In genomic region chr15:48176097-48176496, GRCh38 we compare ENCODE assay signal across 20 cellular contexts. TPM values are rescaled to one million over a fixed set of nuclear protein-coding genes. Genes with fewer than 3 reads are reported as not detected.
DNase-seq lines count a peak whose midpoint lies in the region; ATAC-seq and TF ChIP-seq lines count a peak whose summit lies in the region.
"Had no signal": no experiment of that assay in that cellular context is flagged by ENCODE, and none has a peak within 500 bp of the region (broad histone marks: within the 10 kb centered on the region; RNA-seq: fewer than 3 reads in every experiment).

No MANE protein-coding gene starts in this region.

- DNase-seq in NCI-H82 (lab: John Stamatoyannopoulos, UW) (peak; percentile 10), NCI-H82 treated with DMSO at 0.1 percent for 48 hours (lab: John Stamatoyannopoulos, UW; ENCODE audit: unreplicated experiment) (no peak), NCI-H69 (lab: John Stamatoyannopoulos, UW) (peak; percentile 28), fibroblast of lung (ENCODE audit: low read depth in 2 of 2) (peak; percentile 2 to 46), thoracic aorta (ENCODE audit: low spot score) (no peak), heart right ventricle (no peak)
- no peak for DNase-seq in CD8-positive, alpha-beta memory T cell
- DNase-seq: activated naive CD8-positive, alpha-beta T cell treated with anti-CD3 and anti-CD28 coated beads, Interleukin-2, amount 10 ng/mL, durations not matched to agents 7 days and 5 days; H7; KBM-7; NCI-H1436 treated with DMSO at 0.1 percent for 48 hours; NCI-H510A treated with DMSO at 0.1 percent for 48 hours; stimulated activated CD4-positive, alpha-beta T cell treated with anti-CD3 and anti-CD28 coated beads, Interleukin-1b, Interleukin-23, amount 100 ng/mL, for 48 hours; T-helper 1 cell; upper lobe of right lung had no signal

- H4K20me1 ChIP-seq in fibroblast of lung (ENCODE audit: control insufficient read depth, extremely low read depth, insufficient read depth, low read length) = no peaks in the 10 kb centered on the region

- H3K4me3 ChIP-seq in fibroblast of lung (replicated peaks in 1 of 4; ENCODE audit: control extremely low read depth in 1 of 4, insufficient read depth in 1 of 4, low read depth in 3 of 4, low read length in 4 of 4) (no peak overlapping the region), thoracic aorta (peak overlapping the region; percentile 88), heart right ventricle (no peak overlapping the region)
- no peak overlapping the region for H3K4me3 ChIP-seq in CD8-positive, alpha-beta memory T cell (ENCODE audit: low read length)
- H3K4me3 ChIP-seq: hepatocyte, upper lobe of right lung had no signal

- H3K4me2 ChIP-seq in fibroblast of lung (ENCODE audit: extremely low read depth, insufficient read depth, low read length) = no peak overlapping the region

- peaks cover 0 to 4% (median 3%) of the 10 kb centered on the region in 3 donors for H3K36me3 Mint-ChIP-seq in CD8-positive, alpha-beta memory T cell
- no peaks in the 10 kb centered on the region for H3K36me3 Mint-ChIP-seq in activated T-helper 17 cell treated with anti-CD3 and anti-CD28 coated beads, Interleukin-2, amount 50 U/mL, for 72 hours (ENCODE audit: low read depth)

- POLR2A ChIA-PET in CD8-positive, alpha-beta memory T cell (lab: Charles Lee) = no interaction called here

- H3K9me3 ChIP-seq in fibroblast of lung (ENCODE audit: control insufficient read depth, insufficient read depth, low read depth, low read length) (no peaks in the 10 kb centered on the region), thoracic aorta (no peaks in the 10 kb centered on the region), heart right ventricle (peaks cover 0 to 26% (median 0%) of the 10 kb centered on the region in 11 donors)
- H3K9me3 ChIP-seq in CD8-positive, alpha-beta memory T cell (ENCODE audit: low read length) = no peaks in the 10 kb centered on the region
- H3K9me3 ChIP-seq: upper lobe of right lung had no signal

- intact Hi-C loops in heart right ventricle (cut with DNase I) = no loop called here

- H3K36me3 ChIP-seq in fibroblast of lung (ENCODE audit: control insufficient read depth, insufficient read depth, low read length) = no peaks in the 10 kb centered on the region
- H3K36me3 ChIP-seq in thoracic aorta = no peaks in the 10 kb centered on the region
- H3K36me3 ChIP-seq in heart right ventricle = no peaks in the 10 kb centered on the region
- no peaks in the 10 kb centered on the region for H3K36me3 ChIP-seq in CD8-positive, alpha-beta memory T cell (ENCODE audit: insufficient read depth, low read length)
- H3K36me3 ChIP-seq: upper lobe of right lung had no signal

- CTCF ChIA-PET in CD8-positive, alpha-beta memory T cell (lab: Charles Lee) = no interaction called here

- H3K4me1 Mint-ChIP-seq in CD8-positive, alpha-beta memory T cell = peaks cover 17 to 37% (median 35%) of the 10 kb centered on the region in 3 donors
- peaks cover 5% of the 10 kb centered on the region for H3K4me1 Mint-ChIP-seq in activated T-helper 17 cell treated with anti-CD3 and anti-CD28 coated beads, Interleukin-2, amount 50 U/mL, for 72 hours

- peak overlapping the region in 1 of 7 donors; percentile 89 for H3K4me3 Mint-ChIP-seq in CD8-positive, alpha-beta memory T cell
- no peak overlapping the region for H3K4me3 Mint-ChIP-seq in activated T-helper 17 cell treated with anti-CD3 and anti-CD28 coated beads, Interleukin-2, amount 50 U/mL, for 72 hours

- H3K9me3 Mint-ChIP-seq in CD8-positive, alpha-beta memory T cell = peaks cover 0 to 4% (median 3%) of the 10 kb centered on the region in 5 donors
- peaks cover 4% of the 10 kb centered on the region for H3K9me3 Mint-ChIP-seq in activated T-helper 17 cell treated with anti-CD3 and anti-CD28 coated beads, Interleukin-2, amount 50 U/mL, for 72 hours

- ATAC-seq in thoracic aorta (ENCODE audit: insufficient number of reproducible peaks, low FRiP score, low read depth) (no peak), heart right ventricle (no peak)
- no peak for ATAC-seq in activated T-helper 17 cell treated with anti-CD3 and anti-CD28 coated beads, Interleukin-2, amount 50 U/mL, for 72 hours (replicated peaks)
- ATAC-seq: activated CD4-positive, CD25-positive, alpha-beta regulatory T cell treated with anti-CD3 and anti-CD28 coated beads, Interleukin-2, amount 50 U/mL, for 24 hours; esophagus mucosa; left lobe of liver; upper lobe of right lung had no signal

- H3K27me3 ChIP-seq in fibroblast of lung (ENCODE audit: control insufficient read depth, insufficient read depth, low read length) = no peaks in the 10 kb centered on the region
- no peaks in the 10 kb centered on the region for H3K27me3 ChIP-seq in thoracic aorta (replicated peaks; ENCODE audit: insufficient read depth)
- peaks cover 0 to 39% (median 3%) of the 10 kb centered on the region in 7 donors for H3K27me3 ChIP-seq in heart right ventricle
- no peaks in the 10 kb centered on the region for H3K27me3 ChIP-seq in CD8-positive, alpha-beta memory T cell (ENCODE audit: insufficient read depth, low read length, poor library complexity, severe bottlenecking)

- no peak overlapping the region for H3K27ac ChIP-seq in fibroblast of lung (ENCODE audit: insufficient read depth, low read length)
- peak overlapping the region; percentile 95 to 98 for H3K27ac ChIP-seq in thoracic aorta
- H3K27ac ChIP-seq in heart right ventricle = no peak overlapping the region
- H3K27ac ChIP-seq in CD8-positive, alpha-beta memory T cell (ENCODE audit: low read depth, low read length) = no peak overlapping the region
- H3K27ac ChIP-seq: hepatocyte, upper lobe of right lung had no signal

- H3K4me1 ChIP-seq in fibroblast of lung (ENCODE audit: control insufficient read depth, extremely low read depth, insufficient read depth, low read length) (no peaks in the 10 kb centered on the region), thoracic aorta (ENCODE audit: control insufficient read depth in 1 of 2, low read depth in 2 of 2) (peaks cover 8 to 19% of the 10 kb centered on the region in 2 donors), heart right ventricle (peaks cover 0 to 18% (median 8%) of the 10 kb centered on the region in 9 donors)
- H3K4me1 ChIP-seq in CD8-positive, alpha-beta memory T cell (ENCODE audit: insufficient read depth, low read length) = peaks cover 7% of the 10 kb centered on the region

- peaks cover 7% of the 10 kb centered on the region for H3K79me2 ChIP-seq in fibroblast of lung (ENCODE audit: control insufficient read depth, insufficient read depth, low read length)

- 83% methylated on average over 4 of the region's 4 CpGs for WGBS in heart right ventricle, 2 donors

- TF ChIP-seq CTCF in fibroblast of lung (conservative IDR thresholded peaks at IDR 0.05 in 1 of 2, IDR thresholded peaks at IDR 0.05 in 1 of 2; ENCODE audit: low read depth in 1 of 2, low read length in 2 of 2) = no peak
- no peak for TF ChIP-seq CTCF in thoracic aorta (IDR thresholded peaks at IDR 0.05)
- no peak for TF ChIP-seq CTCF in heart right ventricle (IDR thresholded peaks at IDR 0.05)

- H2AFZ ChIP-seq in fibroblast of lung (ENCODE audit: low read length) = no peak overlapping the region
- H2AFZ ChIP-seq: hepatocyte had no signal

- no peak overlapping the region for H3K9ac ChIP-seq in fibroblast of lung (ENCODE audit: insufficient read depth, low read length)

- H3K27ac Mint-ChIP-seq in CD8-positive, alpha-beta memory T cell = no peak overlapping the region
- no peak overlapping the region for H3K27ac Mint-ChIP-seq in activated T-helper 17 cell treated with anti-CD3 and anti-CD28 coated beads, Interleukin-2, amount 50 U/mL, for 72 hours
- H3K27ac Mint-ChIP-seq: activated naive CD8-positive, alpha-beta T cell treated with anti-CD3 and anti-CD28 coated beads, Interleukin-2, amount 10 ng/mL, durations not matched to agents 7 days and 5 days had no signal

- peaks cover 1 to 18% of the 10 kb centered on the region in 2 donors for H3K27me3 Mint-ChIP-seq in CD8-positive, alpha-beta memory T cell
- peaks cover 2% of the 10 kb centered on the region for H3K27me3 Mint-ChIP-seq in activated T-helper 17 cell treated with anti-CD3 and anti-CD28 coated beads, Interleukin-2, amount 50 U/mL, for 72 hours

RNA-seq across cellular contexts. Expression of gene MYEF2, which starts 2.0 kb away (rescaled TPM):
- total RNA-seq in fibroblast of lung = 6.2 and 13.5 TPM in 2 replicates
- polyA plus RNA-seq in fibroblast of lung = 5.3 and 10.2 TPM in 2 replicates
- 4.9 and 9.0 TPM in 2 replicates for polyA plus RNA-seq in fibroblast of lung (2012)
- 0.35 and 5.9 TPM in 2 replicates for polyA minus RNA-seq in fibroblast of lung (ENCODE audit: low replicate concordance)
- 100 to 1,000 TPM in 1 of 2 donors, 10 to 100 TPM in 1; 63.5 to 168 TPM for total RNA-seq in thoracic aorta
- total RNA-seq in heart right ventricle = 10 to 100 TPM in 7 of 10 donors, 1 to 10 TPM in 3; 7.3 to 18.6 (median 13.3) TPM
- 10 to 100 TPM in 1 of 2 donors, 1 to 10 TPM in 1; 3.8 to 11.6 TPM for polyA plus RNA-seq in heart right ventricle
- total RNA-seq in CD8-positive, alpha-beta memory T cell = 1 to 10 TPM; 9.8 TPM
- polyA plus RNA-seq in CD8-positive, alpha-beta memory T cell = 1.2 TPM
- total RNA-seq in activated T-helper 17 cell treated with anti-CD3 and anti-CD28 coated beads, Interleukin-2, amount 50 U/mL, for 72 hours = 10 to 100 TPM; 23.7 to 25.2 TPM

RNA-seq across cellular contexts. Expression of gene CTXN2, which starts 15.4 kb away (rescaled TPM):
- not detected in 2 replicates for total RNA-seq in fibroblast of lung
- polyA plus RNA-seq in fibroblast of lung = not detected in 2 replicates
- not detected in 2 replicates for polyA plus RNA-seq in fibroblast of lung (2012)
- polyA minus RNA-seq in fibroblast of lung (ENCODE audit: low replicate concordance) = not detected in 2 replicates
- total RNA-seq in thoracic aorta = not detected
- total RNA-seq in heart right ventricle = not detected
- not detected for polyA plus RNA-seq in heart right ventricle
- not detected for total RNA-seq in CD8-positive, alpha-beta memory T cell
- not detected for polyA plus RNA-seq in CD8-positive, alpha-beta memory T cell
- under 1 TPM in 1 of 2 donors, not detected in 1; 0.11 TPM for total RNA-seq in activated T-helper 17 cell treated with anti-CD3 and anti-CD28 coated beads, Interleukin-2, amount 50 U/mL, for 72 hours
- total RNA-seq: activated naive CD8-positive, alpha-beta T cell treated with anti-CD3 and anti-CD28 coated beads, Interleukin-2, amount 10 ng/mL, durations not matched to agents 7 days and 5 days; esophagus mucosa; hepatocyte; left lobe of liver; upper lobe of right lung had no signal
- polyA plus RNA-seq: hepatocyte had no signal

RNA-seq across cellular contexts. Expression of gene SLC12A1, which starts 30.0 kb away (rescaled TPM):
- total RNA-seq in fibroblast of lung = not detected in 2 replicates
- polyA plus RNA-seq in fibroblast of lung = not detected in 2 replicates
- not detected in 2 replicates for polyA plus RNA-seq in fibroblast of lung (2012)
- not detected in 2 replicates for polyA minus RNA-seq in fibroblast of lung (ENCODE audit: low replicate concordance)
- total RNA-seq in thoracic aorta = under 1 TPM; 0.68 to 0.85 TPM
- not detected for total RNA-seq in heart right ventricle
- not detected for polyA plus RNA-seq in heart right ventricle
- not detected for total RNA-seq in CD8-positive, alpha-beta memory T cell
- not detected for polyA plus RNA-seq in CD8-positive, alpha-beta memory T cell
- total RNA-seq in activated T-helper 17 cell treated with anti-CD3 and anti-CD28 coated beads, Interleukin-2, amount 50 U/mL, for 72 hours = not detected
- total RNA-seq: activated naive CD8-positive, alpha-beta T cell treated with anti-CD3 and anti-CD28 coated beads, Interleukin-2, amount 10 ng/mL, durations not matched to agents 7 days and 5 days; esophagus mucosa; hepatocyte; left lobe of liver; upper lobe of right lung had no signal
- polyA plus RNA-seq: hepatocyte had no signal

RNA-seq across cellular contexts. Expression of gene SLC24A5, which starts 55.3 kb away (rescaled TPM):
- not detected in 2 replicates for total RNA-seq in fibroblast of lung
- not detected in 2 replicates for polyA plus RNA-seq in fibroblast of lung
- polyA plus RNA-seq in fibroblast of lung (2012) = not detected in 2 replicates
- polyA minus RNA-seq in fibroblast of lung (ENCODE audit: low replicate concordance) = not detected in 2 replicates
- not detected for total RNA-seq in thoracic aorta
- total RNA-seq in heart right ventricle = not detected
- not detected for polyA plus RNA-seq in heart right ventricle
- not detected for total RNA-seq in CD8-positive, alpha-beta memory T cell
- not detected for polyA plus RNA-seq in CD8-positive, alpha-beta memory T cell
- not detected for total RNA-seq in activated T-helper 17 cell treated with anti-CD3 and anti-CD28 coated beads, Interleukin-2, amount 50 U/mL, for 72 hours
- total RNA-seq: activated naive CD8-positive, alpha-beta T cell treated with anti-CD3 and anti-CD28 coated beads, Interleukin-2, amount 10 ng/mL, durations not matched to agents 7 days and 5 days; esophagus mucosa; hepatocyte; left lobe of liver had no signal
- polyA plus RNA-seq: hepatocyte had no signal

Comparison
In these comparisons a context has a peak if more than half of its experiments do, and no peak if none do; other contexts are left out.
1. DNase-seq: peak in NCI-H82 (single experiment), NCI-H69 (single experiment) and fibroblast of lung (2 of 2); none in NCI-H82 treated with DMSO at 0.1 percent for 48 hours (single experiment), thoracic aorta (single experiment), heart right ventricle (0 of 2) and CD8-positive, alpha-beta memory T cell (0 of 5).
2. H3K27ac ChIP-seq: peak in thoracic aorta (2 of 2); none in fibroblast of lung (single experiment), heart right ventricle (0 of 10) and CD8-positive, alpha-beta memory T cell (single experiment).